In genomic region chr11:64990222-64990918, GRCh38 we compare ENCODE assay signal across 12 cellular contexts. TPM values are rescaled to one million over a fixed set of nuclear protein-coding genes. Genes with fewer than 3 reads are reported as not detected.
A peak's percentile ranks its signal among the peaks of the same experiment; 100 is the strongest.
DNase-seq lines count a peak whose midpoint lies in the region; ATAC-seq and TF ChIP-seq lines count a peak whose summit lies in the region.
"Had no signal": no experiment of that assay in that cellular context is flagged by ENCODE, and none has a peak within 500 bp of the region (broad histone marks: within the 10 kb centered on the region; RNA-seq: fewer than 3 reads in every experiment).

No MANE protein-coding gene starts in this region.

- peaks cover 6% of the 10 kb centered on the region for H3K4me1 Mint-ChIP-seq in CD8-positive, alpha-beta T cell (ENCODE audit: low read depth)

- H3K27ac ChIP-seq in coronary artery: no peak overlapping the region
- no peak overlapping the region for H3K27ac ChIP-seq in CD8-positive, alpha-beta T cell (ENCODE audit: low read depth, low read length)

- H3K4me3 ChIP-seq in coronary artery: peak overlapping the region; percentile 20
- no peak overlapping the region for H3K4me3 ChIP-seq in mucosa of descending colon
- no peak overlapping the region for H3K4me3 ChIP-seq in CD8-positive, alpha-beta T cell (ENCODE audit: low read depth, low read length)

- no peaks in the 10 kb centered on the region for H3K4me1 ChIP-seq in mucosa of descending colon (ENCODE audit: low read depth)
- H3K4me1 ChIP-seq in CD8-positive, alpha-beta T cell (ENCODE audit: insufficient read depth, low read length): no peaks in the 10 kb centered on the region

- H3K4me3 Mint-ChIP-seq in CD8-positive, alpha-beta T cell: no peak overlapping the region

- H3K9me3 Mint-ChIP-seq in CD8-positive, alpha-beta T cell: no peaks in the 10 kb centered on the region

- TF ChIP-seq CTCF in coronary artery (IDR thresholded peaks at IDR 0.05) (no peak), mucosa of descending colon (IDR thresholded peaks at IDR 0.05) (no peak)
- TF ChIP-seq CTCF in CD8-positive, alpha-beta T cell (IDR thresholded peaks at IDR 0.05): no peak

- peaks cover 11% of the 10 kb centered on the region for H3K27me3 Mint-ChIP-seq in CD8-positive, alpha-beta T cell (ENCODE audit: low read depth)

- ATAC-seq in mucosa of descending colon (peak; percentile 46), GM21423 (IDR thresholded peaks at IDR 0.05; ENCODE audit: unreplicated experiment) (no peak)
- no peak for ATAC-seq in CD8-positive, alpha-beta T cell

- H3K27me3 ChIP-seq in CD8-positive, alpha-beta T cell (ENCODE audit: insufficient read depth, low read length): no peaks in the 10 kb centered on the region

- CTCF ChIA-PET in CD8-positive, alpha-beta T cell (lab: Charles Lee): no interaction called here

- intact Hi-C loops in mucosa of descending colon (cut with DNase I, micrococcal nuclease): no loop called here
- intact Hi-C loops in CD8-positive, alpha-beta T cell (cut with DNase I, micrococcal nuclease): no loop called here

- POLR2A ChIA-PET in CD8-positive, alpha-beta T cell (lab: Charles Lee): no interaction called here

- peak; percentile 3 for DNase-seq in 8988T
- peak; percentile 26 for DNase-seq in M059J (ENCODE audit: low read depth)
- no peak for DNase-seq in coronary artery (ENCODE audit: low spot score)
- peak in 1 of 3 donors; percentile 29 for DNase-seq in mucosa of descending colon
- DNase-seq in NCI-H1694 treated with DMSO at 0.1 percent for 48 hours (lab: John Stamatoyannopoulos, UW): no peak
- DNase-seq in stimulated activated CD4-positive, alpha-beta T cell treated with anti-CD3 and anti-CD28 coated beads, Interleukin-2, amount 100 ng/mL, for 48 hours: no peak
- no peak for DNase-seq in CD8-positive, alpha-beta T cell
- DNase-seq: activated CD4-positive, alpha-beta T cell treated with anti-CD3 and anti-CD28 coated beads for 4 hours; NCI-H69; stimulated activated CD4-positive, alpha-beta T cell treated with anti-CD3 and anti-CD28 coated beads, Interleukin-12 subunit alpha, Interleukin-12 subunit beta, amount 100 ng/mL, for 4 hours had no signal

- no peaks in the 10 kb centered on the region for H3K9me3 ChIP-seq in mucosa of descending colon
- H3K9me3 ChIP-seq in CD8-positive, alpha-beta T cell (ENCODE audit: low read length): no peaks in the 10 kb centered on the region

- no peaks in the 10 kb centered on the region for H3K36me3 ChIP-seq in mucosa of descending colon (ENCODE audit: low read depth)
- no peaks in the 10 kb centered on the region for H3K36me3 ChIP-seq in CD8-positive, alpha-beta T cell (ENCODE audit: insufficient read depth, low read length)

- H3K36me3 Mint-ChIP-seq in CD8-positive, alpha-beta T cell: no peaks in the 10 kb centered on the region

- H3K27ac Mint-ChIP-seq in CD8-positive, alpha-beta T cell: no peak overlapping the region

RNA-seq across cellular contexts. Expression of gene BATF2, which starts 6.4 kb away (rescaled TPM):
- 5.9 and 6.2 TPM in 2 replicates for total RNA-seq in M059J (2014; rRNA removed; shearing (Covaris generic))
- total RNA-seq in mucosa of descending colon: 10 to 100 TPM; 12.7 to 25.3 (median 18.0) TPM
- total RNA-seq in CD8-positive, alpha-beta T cell: not detected

RNA-seq across cellular contexts. Expression of gene MAJIN, which starts 18.5 kb away (rescaled TPM):
- total RNA-seq in M059J (2014; rRNA removed; shearing (Covaris generic)): not detected in 2 replicates
- not detected for total RNA-seq in mucosa of descending colon
- not detected for total RNA-seq in CD8-positive, alpha-beta T cell
- total RNA-seq: bronchial epithelial cell had no signal

RNA-seq across cellular contexts. Expression of gene ARL2, which starts 23.6 kb away (rescaled TPM):
- total RNA-seq in M059J (2014; rRNA removed; shearing (Covaris generic)): 137 and 169 TPM in 2 replicates
- 10 to 100 TPM; 70.1 to 90.6 (median 71.4) TPM for total RNA-seq in mucosa of descending colon
- 1 to 10 TPM; 8.9 to 9.1 TPM for total RNA-seq in CD8-positive, alpha-beta T cell

RNA-seq across cellular contexts. Expression of gene SNX15, which starts 36.9 kb away (rescaled TPM):
- 17.8 and 18.3 TPM in 2 replicates for total RNA-seq in M059J (2014; rRNA removed; shearing (Covaris generic))
- total RNA-seq in mucosa of descending colon: 10 to 100 TPM; 28.5 to 46.6 (median 42.8) TPM
- 10 to 100 TPM; 10.4 to 14.0 TPM for total RNA-seq in CD8-positive, alpha-beta T cell

RNA-seq across cellular contexts. Expression of gene SAC3D1, which starts 50.6 kb away (rescaled TPM):
- total RNA-seq in M059J (2014; rRNA removed; shearing (Covaris generic)): 11.8 and 20.0 TPM in 2 replicates
- 10 to 100 TPM in 2 of 3 donors, 1 to 10 TPM in 1; 8.5 to 13.1 (median 11.8) TPM for total RNA-seq in mucosa of descending colon
- under 1 TPM; 0.57 to 0.94 TPM for total RNA-seq in CD8-positive, alpha-beta T cell

Comparison
In these comparisons a context has a peak if more than half of its experiments do, and no peak if none do; other contexts are left out.
1. DNase-seq: peak in 8988T (single experiment) and M059J (single experiment); none in coronary artery (single experiment), NCI-H1694 treated with DMSO at 0.1 percent for 48 hours (single experiment), stimulated activated CD4-positive, alpha-beta T cell treated with anti-CD3 and anti-CD28 coated beads, Interleukin-2, amount 100 ng/mL, for 48 hours (0 of 2) and CD8-positive, alpha-beta T cell (0 of 7).
2. RNA of gene ARL2, which starts 23.6 kb away (total RNA-seq): 137 to 169 TPM in M059J and 70.1 to 90.6 TPM in mucosa of descending colon; 8.9 to 9.1 TPM in CD8-positive, alpha-beta T cell; every median in the first group is over 4 times any median in the second.